ENCODE assay signal across 19 cellular contexts in genomic region chr2:85265304-85265703, GRCh38.
DNase-seq lines count a peak whose midpoint lies in the region; ATAC-seq, FAIRE-seq and TF ChIP-seq lines count a peak whose summit lies in the region.
"Had no signal": no experiment of that assay in that cellular context is flagged by ENCODE, and none has a peak within 500 bp of the region (broad histone marks: within the 10 kb centered on the region; RNA-seq: fewer than 3 reads in every experiment).

No MANE protein-coding gene starts in this region.

- H3K27me3 ChIP-seq in Panc1 (ENCODE audit: control insufficient read depth, insufficient read depth, low read length) (no peaks in the 10 kb centered on the region), gastroesophageal sphincter (no peaks in the 10 kb centered on the region), thyroid gland (no peaks in the 10 kb centered on the region), suprapubic skin (no peaks in the 10 kb centered on the region)
- H3K27me3 ChIP-seq: BLaER1, SJSA1 had no signal

- H3K4me1 ChIP-seq in Panc1 (ENCODE audit: control insufficient read depth, insufficient read depth, low read length) (peaks cover 32% of the 10 kb centered on the region), gastroesophageal sphincter (peaks cover 0 to 44% (median 18%) of the 10 kb centered on the region in 3 donors), thyroid gland (peaks cover 21 to 40% of the 10 kb centered on the region in 2 donors), suprapubic skin (peaks cover 19% of the 10 kb centered on the region)
- H3K4me1 ChIP-seq: BLaER1 had no signal

- H3K4me3 ChIP-seq in Panc1 (ENCODE audit: low read depth in 2 of 2, low read length in 2 of 2), result no peak overlapping the region
- H3K4me3 ChIP-seq in gastroesophageal sphincter, result no peak overlapping the region
- no peak overlapping the region for H3K4me3 ChIP-seq in thyroid gland (replicated peaks in 1 of 3)
- H3K4me3 ChIP-seq in suprapubic skin, result no peak overlapping the region
- H3K4me3 ChIP-seq: BLaER1, SJSA1 had no signal

- WGBS in gastroesophageal sphincter (ENCODE audit: low coverage in 1 of 2), 2 donors, result 7 to 13% methylated on average over 7 of the region's 7 CpGs
- WGBS in thyroid gland, 2 donors, result 34 to 53% methylated on average over 7 of the region's 7 CpGs
- WGBS in suprapubic skin, result 17% methylated on average over 7 of the region's 7 CpGs

- CTCF ChIA-PET in Panc1 (lab: Charles Lee), result interaction anchor here (0.5 kb wide), 1 partner anchor 20 kb away, joined by 4 read pairs; no protein-coding TSS in a partner anchor

- POLR2A ChIA-PET in Panc1 (lab: Charles Lee), result interaction anchor here (0.5 kb wide), 1 partner anchor 357 kb away, joined by 3 read pairs; no protein-coding TSS in a partner anchor

- H3K36me3 ChIP-seq in Panc1 (ENCODE audit: control insufficient read depth, insufficient read depth, low read length) (no peaks in the 10 kb centered on the region), gastroesophageal sphincter (no peaks in the 10 kb centered on the region), thyroid gland (no peaks in the 10 kb centered on the region), suprapubic skin (no peaks in the 10 kb centered on the region)
- H3K36me3 ChIP-seq: BLaER1, SJSA1 had no signal

- ATAC-seq in Panc1 (no peak), gastroesophageal sphincter (peak; percentile 41), HG03342 (IDR thresholded peaks at IDR 0.05; ENCODE audit: unreplicated experiment) (no peak)
- ATAC-seq: activated T-cell treated with anti-CD3 and anti-CD28 coated beads, Interleukin-2, amount 50 U/mL, for 4 hours had no signal

- TF ChIP-seq EP300 in gastroesophageal sphincter (IDR thresholded peaks at IDR 0.05) (no peak), suprapubic skin (IDR thresholded peaks at IDR 0.05) (no peak)

- intact Hi-C loops in Panc1 (cut with micrococcal nuclease; ENCODE audit: unreplicated experiment), result no loop called here
- intact Hi-C loops in thyroid gland (cut with DNase I), result no loop called here

- peak overlapping the region; percentile 10; the same call in 1 of the 2 replicates for H3K27ac ChIP-seq in Panc1 (ENCODE audit: low read length)
- H3K27ac ChIP-seq in gastroesophageal sphincter, result peak overlapping the region in 2 of 4 donors; percentile 24 to 50
- H3K27ac ChIP-seq in thyroid gland, result peak overlapping the region in 2 of 3 donors; percentile 26 to 34
- no peak overlapping the region for H3K27ac ChIP-seq in suprapubic skin
- H3K27ac ChIP-seq: BLaER1 had no signal

- DNase-seq in Panc1 (ENCODE audit: low read depth, low spot score), result no peak
- peak; percentile 34 for DNase-seq in mucosa of gallbladder (ENCODE audit: low spot score)
- DNase-seq in thyroid gland, result peak in 1 of 2 donors; percentile 49
- DNase-seq in frontal cortex (ENCODE audit: low spot score in 2 of 2), result no peak
- DNase-seq in cerebellar cortex (ENCODE audit: low spot score), result no peak
- DNase-seq in suprapubic skin (ENCODE audit: low spot score in 2 of 2), result no peak
- DNase-seq: activated T-cell treated with anti-CD3 and anti-CD28 coated beads, Interleukin-2, amount 50 U/mL, for 4 hours; DMS 273 treated with DMSO at 0.1 percent for 48 hours; HCEC 1CT; immature natural killer cell; KBM-7; NCI-H1092 treated with DMSO at 0.1 percent for 48 hours; stimulated activated CD4-positive, alpha-beta T cell treated with anti-CD3 and anti-CD28 coated beads, Interleukin-4, amount 100 ng/mL, for 1 hour had no signal

- TF ChIP-seq CTCF in Panc1 (IDR thresholded peaks at IDR 0.05), result no peak
- no peak for TF ChIP-seq CTCF in gastroesophageal sphincter (IDR thresholded peaks at IDR 0.05)
- no peak for TF ChIP-seq CTCF in thyroid gland (IDR thresholded peaks at IDR 0.05)
- TF ChIP-seq CTCF in suprapubic skin (IDR thresholded peaks at IDR 0.05), result no peak

- in situ Hi-C loops in Panc1 (cut with HindIII; ENCODE audit: low pct_unique_long_range_greater_than_20kb, low sequenced_read_pairs), result no loop called here

- BruUV-seq in Panc1 (replicated peaks; lab: Mats Ljungman, UMichigan), result no TSS peak

- no peak for FAIRE-seq in frontal cortex (lab: Jason Lieb, UNC)
- FAIRE-seq: endometrium, TTC549 had no signal

- no peak for TF ChIP-seq POLR2A in gastroesophageal sphincter (IDR thresholded peaks at IDR 0.05)
- no peak for TF ChIP-seq POLR2A in thyroid gland (IDR thresholded peaks at IDR 0.05)
- no peak for TF ChIP-seq POLR2A in suprapubic skin (IDR thresholded peaks at IDR 0.05)

- H3K9me3 ChIP-seq in Panc1 (ENCODE audit: control insufficient read depth, insufficient read depth, low read depth, low read length) (no peaks in the 10 kb centered on the region), gastroesophageal sphincter (no peaks in the 10 kb centered on the region), thyroid gland (no peaks in the 10 kb centered on the region), suprapubic skin (no peaks in the 10 kb centered on the region)
- H3K9me3 ChIP-seq: BLaER1, SJSA1 had no signal
